9 cellular contexts compared by ENCODE assay signal in genomic region chr2:80073134-80073561, GRCh38.
DNase-seq lines count a peak whose midpoint lies in the region; ATAC-seq and TF ChIP-seq lines count a peak whose summit lies in the region.
"Had no signal": no experiment of that assay in that cellular context is flagged by ENCODE, and none has a peak within 500 bp of the region (broad histone marks: within the 10 kb centered on the region; RNA-seq: fewer than 3 reads in every experiment).

No MANE protein-coding gene starts in this region.

- ATAC-seq in omental fat pad (ENCODE audit: low FRiP score) = no peak
- ATAC-seq: stimulated activated naive CD8-positive, alpha-beta T cell treated with anti-CD3 and anti-CD28 coated beads, Interleukin-15, amount 100 ng/mL, for 72 hours had no signal

- no peaks in the 10 kb centered on the region for H3K36me3 ChIP-seq in osteoblast (ENCODE audit: insufficient read depth, low read length)

- no peak overlapping the region for H3K27ac Mint-ChIP-seq in activated CD4-positive, alpha-beta T cell treated with anti-CD3 and anti-CD28 coated beads, Interleukin-2, amount 10 ng/mL, durations not matched to agents 24 days and 14 days
- H3K27ac Mint-ChIP-seq: stimulated activated naive CD8-positive, alpha-beta T cell treated with anti-CD3 and anti-CD28 coated beads, Interleukin-15, amount 100 ng/mL, for 72 hours had no signal

- no peaks in the 10 kb centered on the region for H3K9me3 Mint-ChIP-seq in activated CD4-positive, alpha-beta T cell treated with anti-CD3 and anti-CD28 coated beads, Interleukin-2, amount 10 ng/mL, durations not matched to agents 24 days and 14 days

- no peaks in the 10 kb centered on the region for H3K79me2 ChIP-seq in osteoblast (ENCODE audit: insufficient read depth, low read length)

- no peak overlapping the region for H3K4me3 Mint-ChIP-seq in activated CD4-positive, alpha-beta T cell treated with anti-CD3 and anti-CD28 coated beads, Interleukin-2, amount 10 ng/mL, durations not matched to agents 24 days and 14 days
- H3K4me3 Mint-ChIP-seq: stimulated activated naive CD8-positive, alpha-beta T cell treated with anti-CD3 and anti-CD28 coated beads, Interleukin-15, amount 100 ng/mL, for 72 hours had no signal

- H3K4me1 Mint-ChIP-seq in activated CD4-positive, alpha-beta T cell treated with anti-CD3 and anti-CD28 coated beads, Interleukin-2, amount 10 ng/mL, durations not matched to agents 24 days and 14 days = no peaks in the 10 kb centered on the region
- H3K4me1 Mint-ChIP-seq: stimulated activated naive CD8-positive, alpha-beta T cell treated with anti-CD3 and anti-CD28 coated beads, Interleukin-15, amount 100 ng/mL, for 72 hours had no signal

- H2AFZ ChIP-seq in osteoblast (ENCODE audit: low read length) = no peak overlapping the region

- H3K27me3 ChIP-seq in osteoblast (ENCODE audit: insufficient read depth, low read length) = no peaks in the 10 kb centered on the region

- intact Hi-C loops in activated CD4-positive, alpha-beta T cell treated with anti-CD3 and anti-CD28 coated beads, Interleukin-2, amount 10 ng/mL, durations not matched to agents 24 days and 14 days (cut with micrococcal nuclease) = no loop called here

- TF ChIP-seq CTCF in osteoblast (IDR thresholded peaks at IDR 0.05; ENCODE audit: extremely low read depth, low read depth, low read length) (peak; percentile 59), omental fat pad (IDR thresholded peaks at IDR 0.05) (no peak)

- H3K36me3 Mint-ChIP-seq in activated CD4-positive, alpha-beta T cell treated with anti-CD3 and anti-CD28 coated beads, Interleukin-2, amount 10 ng/mL, durations not matched to agents 24 days and 14 days (ENCODE audit: low read depth) = no peaks in the 10 kb centered on the region

- H3K27me3 Mint-ChIP-seq in activated CD4-positive, alpha-beta T cell treated with anti-CD3 and anti-CD28 coated beads, Interleukin-2, amount 10 ng/mL, durations not matched to agents 24 days and 14 days = no peaks in the 10 kb centered on the region

- H3K4me3 ChIP-seq in osteoblast (ENCODE audit: insufficient read depth, low read length) = no peak overlapping the region

- no peaks in the 10 kb centered on the region for H3K4me1 ChIP-seq in osteoblast (ENCODE audit: insufficient read depth, low read length)

- no peaks in the 10 kb centered on the region for H4K20me1 ChIP-seq in osteoblast (ENCODE audit: insufficient read depth, low read length)

- no peaks in the 10 kb centered on the region for H3K9me3 ChIP-seq in osteoblast (ENCODE audit: low read depth, low read length)

- peak; percentile 65 for DNase-seq in activated CD4-positive, alpha-beta T cell treated with anti-CD3 and anti-CD28 coated beads, Interleukin-2, amount 10 ng/mL, durations not matched to agents 24 days and 14 days
- DNase-seq in activated CD4-positive, alpha-beta T cell treated with anti-CD3 and anti-CD28 coated beads for 4 hours = no peak
- DNase-seq in HCEC 1CT (peak; percentile 1), NCI-H1105 (lab: John Stamatoyannopoulos, UW) (peak; percentile 42), T1000 (lab: John Stamatoyannopoulos, UW) (peak; percentile 18), fibroblast of the conjunctiva (ENCODE audit: low read depth) (peak; percentile 32), osteoblast (ENCODE audit: insufficient read length, low spot score, missing footprints) (peak; percentile 46), omental fat pad (ENCODE audit: low spot score) (no peak)

- H3K27ac ChIP-seq in osteoblast (ENCODE audit: low read depth, low read length) = no peak overlapping the region

- H3K4me2 ChIP-seq in osteoblast (ENCODE audit: insufficient read depth, low read length) = no peak overlapping the region

Comparison
In these comparisons a context has a peak if more than half of its experiments do, and no peak if none do; other contexts are left out.
1. DNase-seq: peak in activated CD4-positive, alpha-beta T cell treated with anti-CD3 and anti-CD28 coated beads, Interleukin-2, amount 10 ng/mL, durations not matched to agents 24 days and 14 days (single experiment), HCEC 1CT (single experiment), NCI-H1105 (single experiment), T1000 (single experiment), fibroblast of the conjunctiva (single experiment) and osteoblast (single experiment); none in activated CD4-positive, alpha-beta T cell treated with anti-CD3 and anti-CD28 coated beads for 4 hours (0 of 2) and omental fat pad (single experiment).